Comparison of ENCODE assay signal across 15 cellular contexts in the genomic region with DNA sequence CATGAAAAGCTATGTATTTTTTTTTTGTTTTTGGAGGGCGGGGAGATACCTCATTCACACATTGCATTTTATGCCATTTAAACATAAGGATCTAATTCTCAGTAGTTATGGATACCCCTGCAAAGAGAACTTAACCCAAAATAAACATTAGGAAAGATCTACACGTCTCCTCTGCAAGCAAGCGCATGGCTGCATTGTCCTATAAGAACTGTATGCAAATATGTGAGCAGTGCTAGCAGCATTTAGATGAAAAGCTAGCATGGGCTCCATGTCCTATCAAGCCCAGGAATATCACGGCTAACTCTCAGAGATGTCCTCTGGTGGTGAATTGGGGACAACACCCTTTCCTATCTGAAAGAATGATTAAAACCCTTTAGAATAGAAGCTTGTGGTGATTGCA.
DNase-seq lines count a peak whose midpoint lies in the region; ATAC-seq lines count a peak whose summit lies in the region.
"Had no signal": no experiment of that assay in that cellular context is flagged by ENCODE, and none has a peak within 500 bp of the region (broad histone marks: within the 10 kb centered on the region; RNA-seq: fewer than 3 reads in every experiment).

No MANE protein-coding gene starts in this region.

- no peak overlapping the region for H3K4me3 ChIP-seq in SJCRH30

- H3K27ac ChIP-seq in SJCRH30 = peak overlapping the region; percentile 40
- H3K27ac ChIP-seq: 22Rv1 had no signal

- H3K4me1 ChIP-seq in SJCRH30 = peaks cover 30% of the 10 kb centered on the region

- H3K36me3 ChIP-seq in SJCRH30 = no peaks in the 10 kb centered on the region

- DNase-seq in DMS153 (lab: John Stamatoyannopoulos, UW) (peak; percentile 33), DMS153 treated with DMSO at 0.1 percent for 48 hours (lab: John Stamatoyannopoulos, UW; ENCODE audit: unreplicated experiment) (no peak), HT-29 (ENCODE audit: low spot score) (peak; percentile 22), SJCRH30 (peak; percentile 36 to 69), left kidney (ENCODE audit: low read depth, low spot score) (peak; percentile 31), HuH-7 (ENCODE audit: low spot score) (no peak)
- DNase-seq: activated CD4-positive, CD25-positive, alpha-beta regulatory T cell; activated CD8-positive, alpha-beta memory T cell treated with anti-CD3 and anti-CD28 coated beads, Interleukin-2, amount 50 U/mL, for 4 hours; activated naive CD4-positive, alpha-beta T cell treated with anti-CD3 and anti-CD28 coated beads, Interleukin-2, amount 50 U/mL, for 16 hours; CD8-positive, alpha-beta T cell; effector CD8-positive, alpha-beta T cell had no signal

- no peaks in the 10 kb centered on the region for H3K9me3 ChIP-seq in SJCRH30 (replicated peaks)

- ATAC-seq in HG02678 (IDR thresholded peaks at IDR 0.05; ENCODE audit: unreplicated experiment) (no peak), HG03039 (IDR thresholded peaks at IDR 0.05; ENCODE audit: unreplicated experiment) (no peak)
- ATAC-seq: CD8-positive, alpha-beta T cell; PC-3 had no signal

- no peaks in the 10 kb centered on the region for H3K27me3 ChIP-seq in SJCRH30

Comparison
In these comparisons a context has a peak if more than half of its experiments do, and no peak if none do; other contexts are left out.
1. DNase-seq: peak in DMS153 (single experiment), HT-29 (single experiment), SJCRH30 (2 of 2) and left kidney (single experiment); none in DMS153 treated with DMSO at 0.1 percent for 48 hours (single experiment) and HuH-7 (single experiment).